Comparison of ENCODE assay signal across 1 cellular context in the genomic region with DNA sequence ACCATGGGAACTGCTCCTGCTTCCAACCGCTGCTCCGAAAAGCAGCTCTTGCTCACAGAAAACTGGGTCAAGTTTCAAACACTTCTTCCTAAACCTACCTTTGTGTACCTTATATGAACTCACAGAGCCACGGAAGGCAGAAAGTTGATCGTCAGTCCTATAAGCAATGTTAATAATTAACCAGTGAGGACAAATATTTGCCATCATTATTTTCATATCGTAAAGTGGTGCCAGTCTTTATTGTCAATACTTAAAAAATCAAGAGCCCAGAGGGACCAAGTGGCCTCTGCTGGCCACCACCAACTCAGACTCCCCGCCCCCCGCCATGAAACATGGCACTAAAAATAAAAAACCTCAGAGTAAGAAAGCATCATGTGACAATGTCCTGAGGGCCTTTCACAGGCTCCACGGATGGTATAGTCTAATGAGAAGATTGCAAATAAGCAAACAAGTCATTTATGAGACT.
TF ChIP-seq lines count a peak whose summit lies in the region.

No MANE protein-coding gene starts in this region.

TF ChIP-seq in HepG2, 621 proteins besides CTCF, POLR2A, EP300 and RAD21 (continued from another document and continues in another):
- TF ChIP-seq, protein P1, sequence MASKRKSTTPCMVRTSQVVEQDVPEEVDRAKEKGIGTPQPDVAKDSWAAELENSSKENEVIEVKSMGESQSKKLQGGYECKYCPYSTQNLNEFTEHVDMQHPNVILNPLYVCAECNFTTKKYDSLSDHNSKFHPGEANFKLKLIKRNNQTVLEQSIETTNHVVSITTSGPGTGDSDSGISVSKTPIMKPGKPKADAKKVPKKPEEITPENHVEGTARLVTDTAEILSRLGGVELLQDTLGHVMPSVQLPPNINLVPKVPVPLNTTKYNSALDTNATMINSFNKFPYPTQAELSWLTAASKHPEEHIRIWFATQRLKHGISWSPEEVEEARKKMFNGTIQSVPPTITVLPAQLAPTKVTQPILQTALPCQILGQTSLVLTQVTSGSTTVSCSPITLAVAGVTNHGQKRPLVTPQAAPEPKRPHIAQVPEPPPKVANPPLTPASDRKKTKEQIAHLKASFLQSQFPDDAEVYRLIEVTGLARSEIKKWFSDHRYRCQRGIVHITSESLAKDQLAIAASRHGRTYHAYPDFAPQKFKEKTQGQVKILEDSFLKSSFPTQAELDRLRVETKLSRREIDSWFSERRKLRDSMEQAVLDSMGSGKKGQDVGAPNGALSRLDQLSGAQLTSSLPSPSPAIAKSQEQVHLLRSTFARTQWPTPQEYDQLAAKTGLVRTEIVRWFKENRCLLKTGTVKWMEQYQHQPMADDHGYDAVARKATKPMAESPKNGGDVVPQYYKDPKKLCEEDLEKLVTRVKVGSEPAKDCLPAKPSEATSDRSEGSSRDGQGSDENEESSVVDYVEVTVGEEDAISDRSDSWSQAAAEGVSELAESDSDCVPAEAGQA (IDR thresholded peaks at IDR 0.05; ENCODE audit: low read depth): no peak
- TF ChIP-seq, protein P1 (CRISPR knock-in tag; IDR thresholded peaks at IDR 0.05; ENCODE audit: borderline replicate concordance): no peak
- TF ChIP-seq, protein P2, sequence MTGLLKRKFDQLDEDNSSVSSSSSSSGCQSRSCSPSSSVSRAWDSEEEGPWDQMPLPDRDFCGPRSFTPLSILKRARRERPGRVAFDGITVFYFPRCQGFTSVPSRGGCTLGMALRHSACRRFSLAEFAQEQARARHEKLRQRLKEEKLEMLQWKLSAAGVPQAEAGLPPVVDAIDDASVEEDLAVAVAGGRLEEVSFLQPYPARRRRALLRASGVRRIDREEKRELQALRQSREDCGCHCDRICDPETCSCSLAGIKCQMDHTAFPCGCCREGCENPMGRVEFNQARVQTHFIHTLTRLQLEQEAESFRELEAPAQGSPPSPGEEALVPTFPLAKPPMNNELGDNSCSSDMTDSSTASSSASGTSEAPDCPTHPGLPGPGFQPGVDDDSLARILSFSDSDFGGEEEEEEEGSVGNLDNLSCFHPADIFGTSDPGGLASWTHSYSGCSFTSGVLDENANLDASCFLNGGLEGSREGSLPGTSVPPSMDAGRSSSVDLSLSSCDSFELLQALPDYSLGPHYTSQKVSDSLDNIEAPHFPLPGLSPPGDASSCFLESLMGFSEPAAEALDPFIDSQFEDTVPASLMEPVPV (CRISPR knock-in tag; IDR thresholded peaks at IDR 0.05): no peak
- TF ChIP-seq ETV5 (CRISPR knock-in tag; IDR thresholded peaks at IDR 0.05; ENCODE audit: borderline replicate concordance): peak; percentile 30; the same call in 1 of the 2 replicates
- TF ChIP-seq, protein P3, sequence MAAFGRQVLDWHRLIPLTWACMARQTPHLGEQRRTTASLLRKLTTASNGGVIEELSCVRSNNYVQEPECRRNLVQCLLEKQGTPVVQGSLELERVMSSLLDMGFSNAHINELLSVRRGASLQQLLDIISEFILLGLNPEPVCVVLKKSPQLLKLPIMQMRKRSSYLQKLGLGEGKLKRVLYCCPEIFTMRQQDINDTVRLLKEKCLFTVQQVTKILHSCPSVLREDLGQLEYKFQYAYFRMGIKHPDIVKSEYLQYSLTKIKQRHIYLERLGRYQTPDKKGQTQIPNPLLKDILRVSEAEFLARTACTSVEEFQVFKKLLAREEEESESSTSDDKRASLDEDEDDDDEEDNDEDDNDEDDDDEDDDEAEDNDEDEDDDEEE (CRISPR knock-in tag; IDR thresholded peaks at IDR 0.05): no peak
- TF ChIP-seq ZNF747 (CRISPR knock-in tag; IDR thresholded peaks at IDR 0.05; ENCODE audit: borderline replicate concordance): no peak
- TF ChIP-seq SCMH1 (CRISPR knock-in tag; IDR thresholded peaks at IDR 0.05; ENCODE audit: borderline replicate concordance): no peak
- no peak for TF ChIP-seq RFX5 (IDR thresholded peaks at IDR 0.05; ENCODE audit: low read depth, low read length)
- no peak; the same call in 1 of the 2 replicates for TF ChIP-seq YEATS2 (CRISPR knock-in tag; IDR thresholded peaks at IDR 0.05; ENCODE audit: borderline replicate concordance)
- no peak for TF ChIP-seq GTF2F1 (IDR thresholded peaks at IDR 0.05; ENCODE audit: low read length)
- TF ChIP-seq HOXA9 (CRISPR knock-in tag; IDR thresholded peaks at IDR 0.05; ENCODE audit: borderline replicate concordance): no peak
- no peak for TF ChIP-seq ESRRA (CRISPR knock-in tag; IDR thresholded peaks at IDR 0.05; ENCODE audit: low read depth)
- no peak for TF ChIP-seq HHEX (CRISPR knock-in tag; IDR thresholded peaks at IDR 0.05)
- no peak for TF ChIP-seq RAD51 (IDR thresholded peaks at IDR 0.05; ENCODE audit: borderline replicate concordance)
- TF ChIP-seq SIX1 (CRISPR knock-in tag; IDR thresholded peaks at IDR 0.05; ENCODE audit: borderline replicate concordance): peak; percentile 93
- TF ChIP-seq ATAD3A (CRISPR knock-in tag; IDR thresholded peaks at IDR 0.05): no peak
- TF ChIP-seq HOXA5 (CRISPR knock-in tag; IDR thresholded peaks at IDR 0.05): no peak
- TF ChIP-seq, protein P4, sequence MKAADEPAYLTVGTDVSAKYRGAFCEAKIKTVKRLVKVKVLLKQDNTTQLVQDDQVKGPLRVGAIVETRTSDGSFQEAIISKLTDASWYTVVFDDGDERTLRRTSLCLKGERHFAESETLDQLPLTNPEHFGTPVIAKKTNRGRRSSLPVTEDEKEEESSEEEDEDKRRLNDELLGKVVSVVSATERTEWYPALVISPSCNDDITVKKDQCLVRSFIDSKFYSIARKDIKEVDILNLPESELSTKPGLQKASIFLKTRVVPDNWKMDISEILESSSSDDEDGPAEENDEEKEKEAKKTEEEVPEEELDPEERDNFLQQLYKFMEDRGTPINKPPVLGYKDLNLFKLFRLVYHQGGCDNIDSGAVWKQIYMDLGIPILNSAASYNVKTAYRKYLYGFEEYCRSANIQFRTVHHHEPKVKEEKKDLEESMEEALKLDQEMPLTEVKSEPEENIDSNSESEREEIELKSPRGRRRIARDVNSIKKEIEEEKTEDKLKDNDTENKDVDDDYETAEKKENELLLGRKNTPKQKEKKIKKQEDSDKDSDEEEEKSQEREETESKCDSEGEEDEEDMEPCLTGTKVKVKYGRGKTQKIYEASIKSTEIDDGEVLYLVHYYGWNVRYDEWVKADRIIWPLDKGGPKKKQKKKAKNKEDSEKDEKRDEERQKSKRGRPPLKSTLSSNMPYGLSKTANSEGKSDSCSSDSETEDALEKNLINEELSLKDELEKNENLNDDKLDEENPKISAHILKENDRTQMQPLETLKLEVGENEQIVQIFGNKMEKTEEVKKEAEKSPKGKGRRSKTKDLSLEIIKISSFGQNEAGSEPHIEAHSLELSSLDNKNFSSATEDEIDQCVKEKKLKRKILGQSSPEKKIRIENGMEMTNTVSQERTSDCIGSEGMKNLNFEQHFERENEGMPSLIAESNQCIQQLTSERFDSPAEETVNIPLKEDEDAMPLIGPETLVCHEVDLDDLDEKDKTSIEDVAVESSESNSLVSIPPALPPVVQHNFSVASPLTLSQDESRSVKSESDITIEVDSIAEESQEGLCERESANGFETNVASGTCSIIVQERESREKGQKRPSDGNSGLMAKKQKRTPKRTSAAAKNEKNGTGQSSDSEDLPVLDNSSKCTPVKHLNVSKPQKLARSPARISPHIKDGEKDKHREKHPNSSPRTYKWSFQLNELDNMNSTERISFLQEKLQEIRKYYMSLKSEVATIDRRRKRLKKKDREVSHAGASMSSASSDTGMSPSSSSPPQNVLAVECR (CRISPR knock-in tag; IDR thresholded peaks at IDR 0.05; ENCODE audit: borderline replicate concordance): peak; percentile 20; the same call in 1 of the 2 replicates
- peak; percentile 66 for TF ChIP-seq ZNF614 (CRISPR knock-in tag; IDR thresholded peaks at IDR 0.05; ENCODE audit: borderline replicate concordance)
- TF ChIP-seq, protein P5, sequence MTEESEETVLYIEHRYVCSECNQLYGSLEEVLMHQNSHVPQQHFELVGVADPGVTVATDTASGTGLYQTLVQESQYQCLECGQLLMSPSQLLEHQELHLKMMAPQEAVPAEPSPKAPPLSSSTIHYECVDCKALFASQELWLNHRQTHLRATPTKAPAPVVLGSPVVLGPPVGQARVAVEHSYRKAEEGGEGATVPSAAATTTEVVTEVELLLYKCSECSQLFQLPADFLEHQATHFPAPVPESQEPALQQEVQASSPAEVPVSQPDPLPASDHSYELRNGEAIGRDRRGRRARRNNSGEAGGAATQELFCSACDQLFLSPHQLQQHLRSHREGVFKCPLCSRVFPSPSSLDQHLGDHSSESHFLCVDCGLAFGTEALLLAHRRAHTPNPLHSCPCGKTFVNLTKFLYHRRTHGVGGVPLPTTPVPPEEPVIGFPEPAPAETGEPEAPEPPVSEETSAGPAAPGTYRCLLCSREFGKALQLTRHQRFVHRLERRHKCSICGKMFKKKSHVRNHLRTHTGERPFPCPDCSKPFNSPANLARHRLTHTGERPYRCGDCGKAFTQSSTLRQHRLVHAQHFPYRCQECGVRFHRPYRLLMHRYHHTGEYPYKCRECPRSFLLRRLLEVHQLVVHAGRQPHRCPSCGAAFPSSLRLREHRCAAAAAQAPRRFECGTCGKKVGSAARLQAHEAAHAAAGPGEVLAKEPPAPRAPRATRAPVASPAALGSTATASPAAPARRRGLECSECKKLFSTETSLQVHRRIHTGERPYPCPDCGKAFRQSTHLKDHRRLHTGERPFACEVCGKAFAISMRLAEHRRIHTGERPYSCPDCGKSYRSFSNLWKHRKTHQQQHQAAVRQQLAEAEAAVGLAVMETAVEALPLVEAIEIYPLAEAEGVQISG (CRISPR knock-in tag; IDR thresholded peaks at IDR 0.05): no peak
- no peak for TF ChIP-seq ZNF773 (CRISPR knock-in tag; IDR thresholded peaks at IDR 0.05; ENCODE audit: borderline replicate concordance)
- TF ChIP-seq, protein P6, sequence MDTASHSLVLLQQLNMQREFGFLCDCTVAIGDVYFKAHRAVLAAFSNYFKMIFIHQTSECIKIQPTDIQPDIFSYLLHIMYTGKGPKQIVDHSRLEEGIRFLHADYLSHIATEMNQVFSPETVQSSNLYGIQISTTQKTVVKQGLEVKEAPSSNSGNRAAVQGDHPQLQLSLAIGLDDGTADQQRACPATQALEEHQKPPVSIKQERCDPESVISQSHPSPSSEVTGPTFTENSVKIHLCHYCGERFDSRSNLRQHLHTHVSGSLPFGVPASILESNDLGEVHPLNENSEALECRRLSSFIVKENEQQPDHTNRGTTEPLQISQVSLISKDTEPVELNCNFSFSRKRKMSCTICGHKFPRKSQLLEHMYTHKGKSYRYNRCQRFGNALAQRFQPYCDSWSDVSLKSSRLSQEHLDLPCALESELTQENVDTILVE (CRISPR knock-in tag; IDR thresholded peaks at IDR 0.05): no peak
- TF ChIP-seq, protein P7, sequence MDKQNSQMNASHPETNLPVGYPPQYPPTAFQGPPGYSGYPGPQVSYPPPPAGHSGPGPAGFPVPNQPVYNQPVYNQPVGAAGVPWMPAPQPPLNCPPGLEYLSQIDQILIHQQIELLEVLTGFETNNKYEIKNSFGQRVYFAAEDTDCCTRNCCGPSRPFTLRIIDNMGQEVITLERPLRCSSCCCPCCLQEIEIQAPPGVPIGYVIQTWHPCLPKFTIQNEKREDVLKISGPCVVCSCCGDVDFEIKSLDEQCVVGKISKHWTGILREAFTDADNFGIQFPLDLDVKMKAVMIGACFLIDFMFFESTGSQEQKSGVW (CRISPR knock-in tag; IDR thresholded peaks at IDR 0.05; ENCODE audit: borderline replicate concordance): no peak
- TF ChIP-seq, protein P8, sequence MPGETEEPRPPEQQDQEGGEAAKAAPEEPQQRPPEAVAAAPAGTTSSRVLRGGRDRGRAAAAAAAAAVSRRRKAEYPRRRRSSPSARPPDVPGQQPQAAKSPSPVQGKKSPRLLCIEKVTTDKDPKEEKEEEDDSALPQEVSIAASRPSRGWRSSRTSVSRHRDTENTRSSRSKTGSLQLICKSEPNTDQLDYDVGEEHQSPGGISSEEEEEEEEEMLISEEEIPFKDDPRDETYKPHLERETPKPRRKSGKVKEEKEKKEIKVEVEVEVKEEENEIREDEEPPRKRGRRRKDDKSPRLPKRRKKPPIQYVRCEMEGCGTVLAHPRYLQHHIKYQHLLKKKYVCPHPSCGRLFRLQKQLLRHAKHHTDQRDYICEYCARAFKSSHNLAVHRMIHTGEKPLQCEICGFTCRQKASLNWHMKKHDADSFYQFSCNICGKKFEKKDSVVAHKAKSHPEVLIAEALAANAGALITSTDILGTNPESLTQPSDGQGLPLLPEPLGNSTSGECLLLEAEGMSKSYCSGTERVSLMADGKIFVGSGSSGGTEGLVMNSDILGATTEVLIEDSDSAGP (CRISPR knock-in tag; IDR thresholded peaks at IDR 0.05; ENCODE audit: borderline replicate concordance): no peak
- no peak for TF ChIP-seq YY1 (IDR thresholded peaks at IDR 0.05; ENCODE audit: insufficient read depth, insufficient replicate concordance, low read depth, low read length)
- no peak for TF ChIP-seq ZNF839 (CRISPR knock-in tag; IDR thresholded peaks at IDR 0.05; ENCODE audit: borderline replicate concordance)
- TF ChIP-seq, protein P9, sequence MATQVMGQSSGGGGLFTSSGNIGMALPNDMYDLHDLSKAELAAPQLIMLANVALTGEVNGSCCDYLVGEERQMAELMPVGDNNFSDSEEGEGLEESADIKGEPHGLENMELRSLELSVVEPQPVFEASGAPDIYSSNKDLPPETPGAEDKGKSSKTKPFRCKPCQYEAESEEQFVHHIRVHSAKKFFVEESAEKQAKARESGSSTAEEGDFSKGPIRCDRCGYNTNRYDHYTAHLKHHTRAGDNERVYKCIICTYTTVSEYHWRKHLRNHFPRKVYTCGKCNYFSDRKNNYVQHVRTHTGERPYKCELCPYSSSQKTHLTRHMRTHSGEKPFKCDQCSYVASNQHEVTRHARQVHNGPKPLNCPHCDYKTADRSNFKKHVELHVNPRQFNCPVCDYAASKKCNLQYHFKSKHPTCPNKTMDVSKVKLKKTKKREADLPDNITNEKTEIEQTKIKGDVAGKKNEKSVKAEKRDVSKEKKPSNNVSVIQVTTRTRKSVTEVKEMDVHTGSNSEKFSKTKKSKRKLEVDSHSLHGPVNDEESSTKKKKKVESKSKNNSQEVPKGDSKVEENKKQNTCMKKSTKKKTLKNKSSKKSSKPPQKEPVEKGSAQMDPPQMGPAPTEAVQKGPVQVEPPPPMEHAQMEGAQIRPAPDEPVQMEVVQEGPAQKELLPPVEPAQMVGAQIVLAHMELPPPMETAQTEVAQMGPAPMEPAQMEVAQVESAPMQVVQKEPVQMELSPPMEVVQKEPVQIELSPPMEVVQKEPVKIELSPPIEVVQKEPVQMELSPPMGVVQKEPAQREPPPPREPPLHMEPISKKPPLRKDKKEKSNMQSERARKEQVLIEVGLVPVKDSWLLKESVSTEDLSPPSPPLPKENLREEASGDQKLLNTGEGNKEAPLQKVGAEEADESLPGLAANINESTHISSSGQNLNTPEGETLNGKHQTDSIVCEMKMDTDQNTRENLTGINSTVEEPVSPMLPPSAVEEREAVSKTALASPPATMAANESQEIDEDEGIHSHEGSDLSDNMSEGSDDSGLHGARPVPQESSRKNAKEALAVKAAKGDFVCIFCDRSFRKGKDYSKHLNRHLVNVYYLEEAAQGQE (IDR thresholded peaks at IDR 0.05; ENCODE audit: borderline replicate concordance in 1 of 2, low read depth in 1 of 2, low read length in 2 of 2): peak in 1 of 2 experiments; percentile 39; a peak in 1 of 4 replicates
